17 cellular contexts compared by ENCODE assay signal in genomic region chr11:10785146-10785474, GRCh38. TPM values are rescaled to one million over a fixed set of nuclear protein-coding genes. Genes with fewer than 3 reads are reported as not detected.
DNase-seq lines count a peak whose midpoint lies in the region; TF ChIP-seq lines count a peak whose summit lies in the region.
"Had no signal": no experiment of that assay in that cellular context is flagged by ENCODE, and none has a peak within 500 bp of the region (broad histone marks: within the 10 kb centered on the region; RNA-seq: fewer than 3 reads in every experiment).

No MANE protein-coding gene starts in this region.

- intact Hi-C loops in thyroid gland (cut with DNase I): no loop called here

- H3K27me3 ChIP-seq in BLaER1 (no peaks in the 10 kb centered on the region), mesendoderm (ENCODE audit: insufficient read depth, low read length, poor library complexity) (no peaks in the 10 kb centered on the region), thyroid gland (no peaks in the 10 kb centered on the region), suprapubic skin (no peaks in the 10 kb centered on the region)
- H3K27me3 ChIP-seq in BLaER1 treated with 17β-estradiol and CSF1 and Interleukin-3, amounts not matched to agents 10 nM and 100 nM: no peaks in the 10 kb centered on the region

- no peak overlapping the region for H4K5ac ChIP-seq in mesendoderm (ENCODE audit: low read length)

- TF ChIP-seq POLR2A in thyroid gland (IDR thresholded peaks at IDR 0.05) (no peak), suprapubic skin (IDR thresholded peaks at IDR 0.05) (no peak)

- H2BK120ac ChIP-seq in mesendoderm (ENCODE audit: low read depth, low read length): no peak overlapping the region

- TF ChIP-seq CTCF in GM20000 (IDR thresholded peaks at IDR 0.05; ENCODE audit: extremely low read depth, missing control alignments): no peak
- no peak for TF ChIP-seq CTCF in thyroid gland (IDR thresholded peaks at IDR 0.05)
- no peak for TF ChIP-seq CTCF in suprapubic skin (IDR thresholded peaks at IDR 0.05)

- H4K20me1 ChIP-seq in BLaER1: no peaks in the 10 kb centered on the region
- H4K20me1 ChIP-seq in BLaER1 treated with 17β-estradiol and CSF1 and Interleukin-3, amounts not matched to agents 10 nM and 100 nM: no peaks in the 10 kb centered on the region

- H3K4me2 ChIP-seq in BLaER1 (peak overlapping the region; percentile 57; the same call in 1 of the 2 replicates), mesendoderm (ENCODE audit: low read length) (no peak overlapping the region)
- peak overlapping the region in 8 of 11 experiments; percentile 5 to 38 (median 24); a peak in 8 of 22 replicates for H3K4me2 ChIP-seq in BLaER1 treated with 17β-estradiol and CSF1 and Interleukin-3, amounts not matched to agents 10 nM and 100 nM

- no peak overlapping the region for H3K4ac ChIP-seq in mesendoderm (ENCODE audit: low read depth, low read length)

- no peak overlapping the region for H3K23ac ChIP-seq in mesendoderm (ENCODE audit: low read length)

- DNase-seq in NCI-H524 (lab: John Stamatoyannopoulos, UW) (peak; percentile 56 to 74), mesendoderm (peak; percentile 45), GM20000 (ENCODE audit: low spot score) (no peak), thyroid gland (no peak), suprapubic skin (ENCODE audit: low spot score in 2 of 2) (no peak), kidney glomerular epithelial cell (lab: John Stamatoyannopoulos, UW) (no peak)
- DNase-seq: ACHN, GF-D8, GM23248, HCEC 1CT, NCI-H446 treated with DMSO at 0.1 percent for 48 hours, NCI-H748 treated with DMSO at 0.1 percent for 48 hours, PC-3, SW 1271, T-helper 2 cell had no signal

- no peaks in the 10 kb centered on the region for H3K79me2 ChIP-seq in mesendoderm (ENCODE audit: control insufficient read depth, insufficient read depth, low read length)

- H3K9me3 ChIP-seq in BLaER1: no peaks in the 10 kb centered on the region
- H3K9me3 ChIP-seq in BLaER1 treated with 17β-estradiol and CSF1 and Interleukin-3, amounts not matched to agents 10 nM and 100 nM (replicated peaks in 1 of 11): no peaks in the 10 kb centered on the region
- no peaks in the 10 kb centered on the region for H3K9me3 ChIP-seq in thyroid gland
- no peaks in the 10 kb centered on the region for H3K9me3 ChIP-seq in suprapubic skin

- peaks cover 17% of the 10 kb centered on the region for H3K4me1 ChIP-seq in BLaER1
- H3K4me1 ChIP-seq in BLaER1 treated with 17β-estradiol and CSF1 and Interleukin-3, amounts not matched to agents 10 nM and 100 nM: peaks cover 11 to 22% (median 18%) of the 10 kb centered on the region in 10 experiments
- peaks cover 6% of the 10 kb centered on the region for H3K4me1 ChIP-seq in mesendoderm (ENCODE audit: control insufficient read depth, low read depth, low read length)
- H3K4me1 ChIP-seq in thyroid gland: peaks cover 0 to 8% of the 10 kb centered on the region in 2 donors
- H3K4me1 ChIP-seq in suprapubic skin: peaks cover 11% of the 10 kb centered on the region

- H3K9ac ChIP-seq in BLaER1 (no peak overlapping the region), mesendoderm (ENCODE audit: low read length) (no peak overlapping the region)
- H3K9ac ChIP-seq in BLaER1 treated with 17β-estradiol and CSF1 and Interleukin-3, amounts not matched to agents 10 nM and 100 nM: no peak overlapping the region
- H3K9ac ChIP-seq: GM23248 had no signal

- no CpG with 5 or more reads among the region's 4 CpGs for WGBS in mesendoderm (ENCODE audit: extremely low coverage, insufficient coverage, low lambda C conversion rate)
- 83 to 89% methylated on average over 4 of the region's 4 CpGs for WGBS in thyroid gland, 2 donors
- 69% methylated on average over 4 of the region's 4 CpGs for WGBS in suprapubic skin

- H3K27ac ChIP-seq in BLaER1 (no peak overlapping the region), mesendoderm (ENCODE audit: low read depth, low read length) (no peak overlapping the region), thyroid gland (no peak overlapping the region), suprapubic skin (no peak overlapping the region)
- no peak overlapping the region for H3K27ac ChIP-seq in BLaER1 treated with 17β-estradiol and CSF1 and Interleukin-3, amounts not matched to agents 10 nM and 100 nM
- H3K27ac ChIP-seq: GM23248 had no signal

- H3K4me3 ChIP-seq in BLaER1 (no peak overlapping the region), mesendoderm (ENCODE audit: low read length) (no peak overlapping the region), thyroid gland (replicated peaks in 1 of 3) (no peak overlapping the region), suprapubic skin (no peak overlapping the region)
- no peak overlapping the region for H3K4me3 ChIP-seq in BLaER1 treated with 17β-estradiol and CSF1 and Interleukin-3, amounts not matched to agents 10 nM and 100 nM
- H3K4me3 ChIP-seq: GM23248 had no signal

- H3K36me3 ChIP-seq in BLaER1 (peaks cover 4% of the 10 kb centered on the region), mesendoderm (ENCODE audit: control insufficient read depth, insufficient read depth, low read length) (no peaks in the 10 kb centered on the region), thyroid gland (no peaks in the 10 kb centered on the region), suprapubic skin (peaks cover 1% of the 10 kb centered on the region)
- peaks cover 0 to 8% (median 0%) of the 10 kb centered on the region in 11 experiments; a peak in 13 of 22 replicates for H3K36me3 ChIP-seq in BLaER1 treated with 17β-estradiol and CSF1 and Interleukin-3, amounts not matched to agents 10 nM and 100 nM

- H2AK5ac ChIP-seq in mesendoderm (ENCODE audit: low read length): no peak overlapping the region

- no peaks in the 10 kb centered on the region for H3K79me1 ChIP-seq in mesendoderm (ENCODE audit: low read length)

- no peak overlapping the region for H2BK15ac ChIP-seq in mesendoderm (replicated peaks; ENCODE audit: low read depth)

- no peak overlapping the region for H4K8ac ChIP-seq in mesendoderm (ENCODE audit: low read depth, low read length)

- peak overlapping the region; percentile 36 for H3K56ac ChIP-seq in mesendoderm (ENCODE audit: low read length)

- TF ChIP-seq EP300 in suprapubic skin (IDR thresholded peaks at IDR 0.05): no peak

- no peak overlapping the region for H3K18ac ChIP-seq in mesendoderm (ENCODE audit: low read length)

- H2BK5ac ChIP-seq in mesendoderm (ENCODE audit: low read length): no peak overlapping the region

RNA-seq across cellular contexts. Expression of gene EIF4G2, which starts 23.6 kb away (rescaled TPM):
- 1,021 TPM for polyA plus RNA-seq in mesendoderm (2013, experiment 1 of 2)
- 1,034 TPM for polyA plus RNA-seq in mesendoderm (2013, experiment 2 of 2)
- total RNA-seq in thyroid gland (100 to 1,000 TPM; 501 to 609 (median 578) TPM), suprapubic skin (100 to 1,000 TPM; 439 to 593 (median 477) TPM)

RNA-seq across cellular contexts. Expression of gene CTR9, which starts 34.1 kb away (rescaled TPM):
- 26.4 TPM for polyA plus RNA-seq in mesendoderm (2013, experiment 1 of 2)
- 26.8 TPM for polyA plus RNA-seq in mesendoderm (2013, experiment 2 of 2)
- 10 to 100 TPM; 28.9 to 35.3 (median 31.7) TPM for total RNA-seq in thyroid gland
- total RNA-seq in suprapubic skin: 10 to 100 TPM; 28.6 to 34.1 (median 30.5) TPM

Comparison
In these comparisons a context has a peak if more than half of its experiments do, and no peak if none do; other contexts are left out.
1. DNase-seq: peak in NCI-H524 (2 of 2) and mesendoderm (single experiment); none in GM20000 (single experiment), thyroid gland (0 of 2), suprapubic skin (0 of 2) and kidney glomerular epithelial cell (single experiment).